In genomic region chr15:65344214-65344908, GRCh38 we compare ENCODE assay signal across 14 cellular contexts. TPM values are rescaled to one million over a fixed set of nuclear protein-coding genes. Genes with fewer than 3 reads are reported as not detected.
A peak's percentile ranks its signal among the peaks of the same experiment; 100 is the strongest.
DNase-seq lines count a peak whose midpoint lies in the region; ATAC-seq and TF ChIP-seq lines count a peak whose summit lies in the region.
"Had no signal": no experiment of that assay in that cellular context is flagged by ENCODE, and none has a peak within 500 bp of the region (broad histone marks: within the 10 kb centered on the region; RNA-seq: fewer than 3 reads in every experiment).

No MANE protein-coding gene starts in this region.

- DNase-seq in RWPE2 (ENCODE audit: low spot score) (no peak), glutamatergic neuron (peak; percentile 11), neural crest cell (ENCODE audit: low read depth, low spot score) (no peak), transverse colon (peak; percentile 15), thyroid gland (no peak), NCI-H2107 treated with DMSO at 0.1 percent for 48 hours (lab: John Stamatoyannopoulos, UW; ENCODE audit: unreplicated experiment) (no peak)
- DNase-seq: Kasumi-1, NCI-H1930, NCI-H2171 treated with DMSO at 0.1 percent for 48 hours, SIG-M5 had no signal

- H3K27me3 Mint-ChIP-seq in glutamatergic neuron (ENCODE audit: unreplicated experiment) (peaks cover 26% of the 10 kb centered on the region), neural crest cell (ENCODE audit: low read depth) (no peaks in the 10 kb centered on the region)

- peaks cover 65% of the 10 kb centered on the region for H3K4me1 Mint-ChIP-seq in glutamatergic neuron (ENCODE audit: low read depth, unreplicated experiment)
- H3K4me1 Mint-ChIP-seq in neural crest cell, result peaks cover 81% of the 10 kb centered on the region

- peak; percentile 11; the same call in 1 of the 3 replicates for ATAC-seq in RWPE2 (ENCODE audit: low read depth)
- ATAC-seq in GM21390 (IDR thresholded peaks at IDR 0.05; ENCODE audit: unreplicated experiment), result no peak
- ATAC-seq: HepG2 had no signal

- intact Hi-C loops in transverse colon (cut with DNase I; ENCODE audit: low total_unique reads), result no loop called here
- intact Hi-C loops in thyroid gland (cut with DNase I), result no loop called here

- H3K36me3 ChIP-seq in RWPE2 (ENCODE audit: low read depth), result no peaks in the 10 kb centered on the region
- H3K36me3 ChIP-seq in transverse colon, result no peaks in the 10 kb centered on the region
- H3K36me3 ChIP-seq in thyroid gland, result no peaks in the 10 kb centered on the region

- H3K9me3 ChIP-seq in RWPE2 (ENCODE audit: severe bottlenecking) (no peaks in the 10 kb centered on the region), transverse colon (no peaks in the 10 kb centered on the region), thyroid gland (no peaks in the 10 kb centered on the region)

- H3K4me3 ChIP-seq in RWPE2 (ENCODE audit: severe bottlenecking) (no peak overlapping the region), transverse colon (no peak overlapping the region), thyroid gland (replicated peaks in 1 of 3) (no peak overlapping the region)

- 67% methylated on average over 8 of the region's 8 CpGs; no CpG with 5 or more reads in 1 of the 2 donors for WGBS in transverse colon (ENCODE audit: low coverage in 1 of 2), 2 donors
- WGBS in thyroid gland, 2 donors, result 90 to 94% methylated on average over 8 of the region's 8 CpGs

- H3K27me3 ChIP-seq in RWPE2 (ENCODE audit: insufficient read depth, poor library complexity, severe bottlenecking) (peaks cover 6% of the 10 kb centered on the region), transverse colon (no peaks in the 10 kb centered on the region), thyroid gland (no peaks in the 10 kb centered on the region)

- TF ChIP-seq CTCF in RWPE2 (IDR thresholded peaks at IDR 0.05; ENCODE audit: poor library complexity, severe bottlenecking) (no peak), glutamatergic neuron (IDR thresholded peaks at IDR 0.05; ENCODE audit: partially characterized antibody, unreplicated experiment) (no peak), neural crest cell (conservative IDR thresholded peaks at IDR 0.05) (no peak), transverse colon (IDR thresholded peaks at IDR 0.05) (no peak), thyroid gland (IDR thresholded peaks at IDR 0.05) (no peak)

- in situ Hi-C loops in transverse colon (cut with MboI; ENCODE audit: low pct_ligation_motif_present in 1 of 4, low pct_unique_long_range_greater_than_20kb in 1 of 4, low sequenced_read_pairs in 3 of 4), result no loop called here

- H3K27ac ChIP-seq in RWPE2 (ENCODE audit: poor library complexity, severe bottlenecking) (no peak overlapping the region), transverse colon (no peak overlapping the region), thyroid gland (no peak overlapping the region)

- H3K27ac Mint-ChIP-seq in glutamatergic neuron (ENCODE audit: unreplicated experiment), result no peak overlapping the region
- H3K27ac Mint-ChIP-seq in neural crest cell (ENCODE audit: unreplicated experiment), result peak overlapping the region; percentile 35

- peaks cover 16% of the 10 kb centered on the region for H3K9me3 Mint-ChIP-seq in glutamatergic neuron (ENCODE audit: unreplicated experiment)
- H3K9me3 Mint-ChIP-seq in neural crest cell, result no peaks in the 10 kb centered on the region

- H3K36me3 Mint-ChIP-seq in glutamatergic neuron (ENCODE audit: unreplicated experiment) (no peaks in the 10 kb centered on the region), neural crest cell (ENCODE audit: low read depth) (peaks cover 9% of the 10 kb centered on the region)

- H3K4me3 Mint-ChIP-seq in glutamatergic neuron (ENCODE audit: unreplicated experiment), result no peak overlapping the region
- peak overlapping the region; percentile 47 for H3K4me3 Mint-ChIP-seq in neural crest cell

- no peak for TF ChIP-seq EP300 in transverse colon (IDR thresholded peaks at IDR 0.05; ENCODE audit: low read depth)

- H3K4me1 ChIP-seq in RWPE2 (ENCODE audit: insufficient read depth, poor library complexity, severe bottlenecking) (no peaks in the 10 kb centered on the region), transverse colon (peaks cover 0 to 25% (median 14%) of the 10 kb centered on the region in 4 donors), thyroid gland (no peaks in the 10 kb centered on the region)

- TF ChIP-seq POLR2A in transverse colon (IDR thresholded peaks at IDR 0.05) (no peak), thyroid gland (IDR thresholded peaks at IDR 0.05) (no peak)

RNA-seq across cellular contexts. Expression of gene IGDCC3, which starts 33.4 kb away (rescaled TPM):
- total RNA-seq in glutamatergic neuron (ENCODE audit: unreplicated experiment), result 342 TPM
- total RNA-seq in neural crest cell, result 298 and 300 TPM in 2 replicates
- not detected for total RNA-seq in transverse colon
- total RNA-seq in thyroid gland, result 1 to 10 TPM in 1 of 4 donors, under 1 TPM in 3; 0.22 to 1.5 (median 0.61) TPM
- total RNA-seq: H4, NCI-H460 had no signal

RNA-seq across cellular contexts. Expression of gene RNU5B-1, which starts 39.9 kb away (rescaled TPM):
- total RNA-seq in glutamatergic neuron (ENCODE audit: unreplicated experiment) (not detected), neural crest cell (17.2 TPM in 1 of 2 replicates, not detected in the other), transverse colon (not detected), thyroid gland (not detected)
- total RNA-seq: H4, NCI-H460 had no signal

RNA-seq across cellular contexts. Expression of gene RNU5A-1, which starts 48.5 kb away (rescaled TPM):
- not detected for total RNA-seq in glutamatergic neuron (ENCODE audit: unreplicated experiment)
- not detected in 2 replicates for total RNA-seq in neural crest cell
- total RNA-seq in transverse colon, result not detected
- not detected for total RNA-seq in thyroid gland
- total RNA-seq: H4, NCI-H460 had no signal

RNA-seq across cellular contexts. Expression of gene PARP16, which starts 57.7 kb away (rescaled TPM):
- 6.8 TPM for total RNA-seq in glutamatergic neuron (ENCODE audit: unreplicated experiment)
- total RNA-seq in neural crest cell, result 14.8 and 15.5 TPM in 2 replicates
- 10 to 100 TPM in 1 of 4 donors, 1 to 10 TPM in 3; 4.6 to 11.5 (median 7.5) TPM for total RNA-seq in transverse colon
- total RNA-seq in thyroid gland, result 10 to 100 TPM; 11.3 to 15.5 (median 13.2) TPM

Comparison
In these comparisons a context has a peak if more than half of its experiments do, and no peak if none do; other contexts are left out.
1. DNase-seq: peak in glutamatergic neuron (single experiment) and transverse colon (single experiment); none in RWPE2 (single experiment), neural crest cell (single experiment), thyroid gland (0 of 2) and NCI-H2107 treated with DMSO at 0.1 percent for 48 hours (single experiment).
2. RNA of gene IGDCC3, which starts 33.4 kb away (total RNA-seq): 342 TPM in glutamatergic neuron (single experiment) and 298 to 300 TPM in neural crest cell; 0.22 to 1.5 TPM in thyroid gland and not detected in transverse colon; every median in the first group is over 100 times any median in the second.